Comparison of ENCODE assay signal across 9 cellular contexts in genomic region chr14:73545353-73545752, GRCh38. TPM values are rescaled to one million over a fixed set of nuclear protein-coding genes. Genes with fewer than 3 reads are reported as not detected.
DNase-seq lines count a peak whose midpoint lies in the region; ATAC-seq, FAIRE-seq and TF ChIP-seq lines count a peak whose summit lies in the region.
"Not testable (repeated sequence)": the region's sequence is repeated elsewhere in the genome, so short reads cannot be mapped to it uniquely, and the experiment has no call there.
"Had no signal": no experiment of that assay in that cellular context is flagged by ENCODE, and none has a peak within 500 bp of the region (broad histone marks: within the 10 kb centered on the region; RNA-seq: fewer than 3 reads in every experiment).

No MANE protein-coding gene starts in this region.

- not testable (repeated sequence) for H3K9me3 ChIP-seq in GM23248 (ENCODE audit: low read depth); PC-3 (ENCODE audit: low read length); endothelial cell of umbilical vein (replicated peaks; ENCODE audit: control insufficient read depth, insufficient read depth, low read length); left lung; gastrocnemius medialis

- not testable (repeated sequence) for H3K79me2 ChIP-seq in GM23248 (ENCODE audit: insufficient read depth); PC-3 (ENCODE audit: low read length); endothelial cell of umbilical vein (ENCODE audit: control insufficient read depth, insufficient read depth, low read length)

- TF ChIP-seq CTCF in PC-3 (conservative IDR thresholded peaks at IDR 0.05; ENCODE audit: low read depth, low read length); endothelial cell of umbilical vein (IDR thresholded peaks at IDR 0.05; ENCODE audit: extremely low read depth in 1 of 2, insufficient read depth in 1 of 2, low read depth in 1 of 2, low read length in 2 of 2); left lung (IDR thresholded peaks at IDR 0.05); gastrocnemius medialis (IDR thresholded peaks at IDR 0.05 in 4 of 5, conservative IDR thresholded peaks at IDR 0.05 in 1 of 5): not testable (repeated sequence)

- 0 out of 2 replicates have a peak overlapping the region, but pooled peaks have one; percentile 23 for H3K27ac ChIP-seq in GM23248
- H3K27ac ChIP-seq in PC-3 (ENCODE audit: low read length); endothelial cell of umbilical vein (ENCODE audit: insufficient read depth, low read depth, low read length); left lung; gastrocnemius medialis: not testable (repeated sequence)

- not testable (repeated sequence) for H3F3A ChIP-seq in GM23248 (ENCODE audit: insufficient read depth); PC-3 (ENCODE audit: low read length, unreplicated experiment)

- not testable (repeated sequence) for H4K20me1 ChIP-seq in GM23248 (ENCODE audit: insufficient read depth); PC-3 (ENCODE audit: low read length); endothelial cell of umbilical vein (replicated peaks; ENCODE audit: control insufficient read depth, extremely low read depth, insufficient read depth, low read length)

- H3K27me3 ChIP-seq in GM23248 (replicated peaks; ENCODE audit: insufficient read depth); PC-3 (ENCODE audit: low read length); endothelial cell of umbilical vein (ENCODE audit: control insufficient read depth in 2 of 2, insufficient read depth in 2 of 2, low read length in 2 of 2); left lung; gastrocnemius medialis: not testable (repeated sequence)

- H3K9ac ChIP-seq in GM23248; PC-3 (ENCODE audit: low read length); endothelial cell of umbilical vein (replicated peaks; ENCODE audit: extremely low read depth, insufficient read depth, low read length): not testable (repeated sequence)

- WGBS in GM23248 (ENCODE audit: low coverage in 1 of 2, low lambda C conversion rate in 2 of 2, missing lambda C conversion rate in 2 of 2), 2 experiments, result 100% methylated on average over 1 of the region's 1 CpG

- H3K36me3 ChIP-seq in GM23248 (ENCODE audit: low read depth); PC-3 (ENCODE audit: low read depth, low read length); endothelial cell of umbilical vein (ENCODE audit: control insufficient read depth in 2 of 2, extremely low read depth in 1 of 2, insufficient read depth in 2 of 2, low read length in 2 of 2); left lung; gastrocnemius medialis: not testable (repeated sequence)

- not testable (repeated sequence) for H3K4me3 ChIP-seq in GM23248; PC-3 (ENCODE audit: low read length); endothelial cell of umbilical vein (replicated peaks in 1 of 3; ENCODE audit: insufficient read depth in 1 of 3, low read depth in 1 of 3, low read length in 3 of 3); left lung; gastrocnemius medialis

- dilution Hi-C loops in endothelial cell of umbilical vein (cut with MboI; ENCODE audit: extremely low pct_ligation_motif_present, low sequenced_read_pairs), result not testable (repeated sequence)

- not testable (repeated sequence) for H3K9me1 ChIP-seq in endothelial cell of umbilical vein (replicated peaks; ENCODE audit: control insufficient read depth, extremely low read depth, insufficient read depth, low read length)

- not testable (repeated sequence) for DNase-seq in GM23248; PC-3; endothelial cell of umbilical vein (ENCODE audit: low read depth, low spot score); Right ventricle myocardium superior; left ventricle myocardium superior; left lung; gastrocnemius medialis

- H3K4me1 ChIP-seq in GM23248 (ENCODE audit: insufficient read depth); PC-3 (ENCODE audit: insufficient read depth, low read length); endothelial cell of umbilical vein (ENCODE audit: control insufficient read depth, extremely low read depth, insufficient read depth, low read length); left lung; gastrocnemius medialis: not testable (repeated sequence)

- CTCF ChIA-PET in PC-3 (lab: Charles Lee); endothelial cell of umbilical vein (lab: Charles Lee): not testable (repeated sequence)

- not testable (repeated sequence) for TF ChIP-seq POLR2A in endothelial cell of umbilical vein (IDR thresholded peaks at IDR 0.05; ENCODE audit: low read depth, low read length); gastrocnemius medialis (IDR thresholded peaks at IDR 0.05)

- not testable (repeated sequence) for BruUV-seq in PC-3 (replicated peaks; lab: Mats Ljungman, UMichigan); endothelial cell of umbilical vein (replicated peaks; lab: Mats Ljungman, UMichigan)

- H3K4me2 ChIP-seq in GM23248 (ENCODE audit: unreplicated experiment); PC-3 (ENCODE audit: low read length); endothelial cell of umbilical vein (ENCODE audit: insufficient read depth, low read length): not testable (repeated sequence)

- not testable (repeated sequence) for H3K9me2 ChIP-seq in GM23248 (ENCODE audit: insufficient read depth); PC-3 (replicated peaks; ENCODE audit: low read length)

- not testable (repeated sequence) for H2AFZ ChIP-seq in GM23248; PC-3 (ENCODE audit: low read length); endothelial cell of umbilical vein (ENCODE audit: low read depth, low read length)

- peak; percentile 61 for FAIRE-seq in endothelial cell of umbilical vein (lab: Jason Lieb, UNC)

- intact Hi-C loops in PC-3 (cut with micrococcal nuclease); endothelial cell of umbilical vein (cut with micrococcal nuclease); Right ventricle myocardium superior (cut with DNase I); left ventricle myocardium superior (cut with micrococcal nuclease); left lung (cut with DNase I); gastrocnemius medialis (cut with DNase I; ENCODE audit: low total_unique reads): not testable (repeated sequence)

- POLR2A ChIA-PET in PC-3 (lab: Charles Lee; ENCODE audit: unreplicated experiment); endothelial cell of umbilical vein (lab: Charles Lee): not testable (repeated sequence)

- in situ Hi-C loops in GM23248 (cut with MboI), result not testable (repeated sequence)
- in situ Hi-C loops in gastrocnemius medialis (cut with MboI; ENCODE audit: low sequenced_read_pairs in 4 of 4), result loop anchor here in 1 of 4 donors (5.0 kb wide), 1 partner anchor 42 kb away; no protein-coding TSS in a partner anchor

- ATAC-seq in PC-3, result peak; percentile 80
- ATAC-seq in Right ventricle myocardium superior (ENCODE audit: poor library complexity), result peak; percentile 94
- ATAC-seq in left ventricle myocardium superior, result peak; percentile 95
- peak; percentile 38 for ATAC-seq in left lung
- ATAC-seq in gastrocnemius medialis, result peak; percentile 75 to 100

RNA-seq across cellular contexts. Expression of gene ACOT1, which starts 8.4 kb away (rescaled TPM):
- 5.7 and 10.7 TPM in 2 replicates for total RNA-seq in GM23248 (2014; rRNA removed; shearing (Covaris generic))
- polyA plus RNA-seq in GM23248 (2016; fragmentation: Nextera tagmentation; extraction: Ambion mirVana) (9.7 and 12.4 TPM in 2 replicates), endothelial cell of umbilical vein (15.5 and 16.0 TPM in 2 replicates)
- total RNA-seq in PC-3 (2014; rRNA removed) (1.1 and 1.4 TPM in 2 replicates), endothelial cell of umbilical vein (2.0 and 21.4 TPM in 2 replicates), Right ventricle myocardium superior (27.4 TPM), left ventricle myocardium superior (24.7 TPM), left lung (10 to 100 TPM; 11.5 to 13.6 TPM), gastrocnemius medialis (10 to 100 TPM in 2 of 4 donors, 1 to 10 TPM in 2; 4.3 to 21.9 (median 11.2) TPM)
- 9.0 and 11.4 TPM in 2 replicates for polyA plus RNA-seq in endothelial cell of umbilical vein (2011; cell fraction: cytosol; rRNA removed)
- 4.6 and 5.7 TPM in 2 replicates for polyA plus RNA-seq in endothelial cell of umbilical vein (2011; cell fraction: nucleus; rRNA removed)
- polyA plus RNA-seq in endothelial cell of umbilical vein (2012), result 3.3 and 3.9 TPM in 2 replicates
- polyA minus RNA-seq in endothelial cell of umbilical vein, result 3.6 and 5.7 TPM in 2 replicates
- polyA minus RNA-seq in endothelial cell of umbilical vein (2011; cell fraction: cytosol; rRNA and poly(A)+ RNA removed), result 2.0 TPM
- polyA minus RNA-seq in endothelial cell of umbilical vein (2011; cell fraction: nucleus; rRNA and poly(A)+ RNA removed), result 2.1 and 2.3 TPM in 2 replicates

RNA-seq across cellular contexts. Expression of gene HEATR4, which starts 13.4 kb away (rescaled TPM):
- total RNA-seq in GM23248 (2014; rRNA removed; shearing (Covaris generic)), result 0.32 TPM in 1 of 2 replicates, not detected in the other
- polyA plus RNA-seq in GM23248 (2016; fragmentation: Nextera tagmentation; extraction: Ambion mirVana) (0.16 and 0.43 TPM in 2 replicates), endothelial cell of umbilical vein (not detected in 2 replicates)
- total RNA-seq in PC-3 (2014; rRNA removed) (0.15 and 2.2 TPM in 2 replicates), endothelial cell of umbilical vein (not detected in 2 replicates), Right ventricle myocardium superior (0.08 TPM), left ventricle myocardium superior (0.10 TPM), left lung (under 1 TPM; 0.41 to 0.63 TPM), gastrocnemius medialis (under 1 TPM in 2 of 4 donors, not detected in 2; 0.15 to 0.46 TPM)
- polyA plus RNA-seq in endothelial cell of umbilical vein (2011; cell fraction: cytosol; rRNA removed), result not detected in 2 replicates
- 0.03 TPM in 1 of 2 replicates, not detected in the other for polyA plus RNA-seq in endothelial cell of umbilical vein (2011; cell fraction: nucleus; rRNA removed)
- 0.08 TPM in 1 of 2 replicates, not detected in the other for polyA plus RNA-seq in endothelial cell of umbilical vein (2012)
- polyA minus RNA-seq in endothelial cell of umbilical vein, result not detected in 2 replicates
- 0.41 TPM for polyA minus RNA-seq in endothelial cell of umbilical vein (2011; cell fraction: cytosol; rRNA and poly(A)+ RNA removed)
- polyA minus RNA-seq in endothelial cell of umbilical vein (2011; cell fraction: nucleus; rRNA and poly(A)+ RNA removed), result not detected in 2 replicates
- total RNA-seq: CD4-positive, alpha-beta T cell had no signal
- polyA plus RNA-seq: BJ had no signal

RNA-seq across cellular contexts. Expression of gene ACOT2, which starts 23.7 kb away (rescaled TPM):
- total RNA-seq in GM23248 (2014; rRNA removed; shearing (Covaris generic)), result 67.5 and 77.2 TPM in 2 replicates
- polyA plus RNA-seq in GM23248 (2016; fragmentation: Nextera tagmentation; extraction: Ambion mirVana) (56.0 and 56.9 TPM in 2 replicates), endothelial cell of umbilical vein (31.5 and 34.6 TPM in 2 replicates)
- total RNA-seq in PC-3 (2014; rRNA removed) (39.0 and 46.0 TPM in 2 replicates), endothelial cell of umbilical vein (9.5 and 28.8 TPM in 2 replicates), Right ventricle myocardium superior (229 TPM), left ventricle myocardium superior (217 TPM), left lung (10 to 100 TPM; 32.5 to 44.5 TPM), gastrocnemius medialis (100 to 1,000 TPM in 3 of 4 donors, 10 to 100 TPM in 1; 52.7 to 114 (median 104) TPM)
- 21.2 and 28.9 TPM in 2 replicates for polyA plus RNA-seq in endothelial cell of umbilical vein (2011; cell fraction: cytosol; rRNA removed)
- 20.2 and 20.4 TPM in 2 replicates for polyA plus RNA-seq in endothelial cell of umbilical vein (2011; cell fraction: nucleus; rRNA removed)
- polyA plus RNA-seq in endothelial cell of umbilical vein (2012), result 18.7 and 19.8 TPM in 2 replicates
- polyA minus RNA-seq in endothelial cell of umbilical vein, result 11.0 and 15.1 TPM in 2 replicates
- 11.8 TPM for polyA minus RNA-seq in endothelial cell of umbilical vein (2011; cell fraction: cytosol; rRNA and poly(A)+ RNA removed)
- polyA minus RNA-seq in endothelial cell of umbilical vein (2011; cell fraction: nucleus; rRNA and poly(A)+ RNA removed), result 5.2 and 6.6 TPM in 2 replicates

RNA-seq across cellular contexts. Expression of gene ACOT4, which starts 46.3 kb away (rescaled TPM):
- 0.38 and 1.5 TPM in 2 replicates for total RNA-seq in GM23248 (2014; rRNA removed; shearing (Covaris generic))
- polyA plus RNA-seq in GM23248 (2016; fragmentation: Nextera tagmentation; extraction: Ambion mirVana) (1.3 and 1.6 TPM in 2 replicates), endothelial cell of umbilical vein (0.46 and 0.75 TPM in 2 replicates)
- total RNA-seq in PC-3 (2014; rRNA removed) (3.9 and 5.1 TPM in 2 replicates), endothelial cell of umbilical vein (0.53 and 0.69 TPM in 2 replicates), Right ventricle myocardium superior (0.62 TPM), left ventricle myocardium superior (0.84 TPM), left lung (1 to 10 TPM; 2.7 to 4.8 TPM), gastrocnemius medialis (1 to 10 TPM in 1 of 4 donors, under 1 TPM in 3; 0.40 to 1.2 (median 0.75) TPM)
- polyA plus RNA-seq in endothelial cell of umbilical vein (2011; cell fraction: cytosol; rRNA removed), result 0.48 and 0.56 TPM in 2 replicates
- polyA plus RNA-seq in endothelial cell of umbilical vein (2011; cell fraction: nucleus; rRNA removed), result 0.21 and 0.49 TPM in 2 replicates
- polyA plus RNA-seq in endothelial cell of umbilical vein (2012), result 0.40 and 0.41 TPM in 2 replicates
- polyA minus RNA-seq in endothelial cell of umbilical vein, result 0.32 and 0.66 TPM in 2 replicates
- polyA minus RNA-seq in endothelial cell of umbilical vein (2011; cell fraction: cytosol; rRNA and poly(A)+ RNA removed), result 0.41 TPM
- polyA minus RNA-seq in endothelial cell of umbilical vein (2011; cell fraction: nucleus; rRNA and poly(A)+ RNA removed), result 0.19 TPM in 1 of 2 replicates, not detected in the other

RNA-seq across cellular contexts. Expression of gene RIOX1, which starts 54.6 kb away (rescaled TPM):
- 16.6 and 20.4 TPM in 2 replicates for total RNA-seq in GM23248 (2014; rRNA removed; shearing (Covaris generic))
- polyA plus RNA-seq in GM23248 (2016; fragmentation: Nextera tagmentation; extraction: Ambion mirVana) (7.9 and 8.1 TPM in 2 replicates), endothelial cell of umbilical vein (12.7 and 14.6 TPM in 2 replicates)
- total RNA-seq in PC-3 (2014; rRNA removed) (27.4 and 34.8 TPM in 2 replicates), endothelial cell of umbilical vein (15.6 and 17.7 TPM in 2 replicates), Right ventricle myocardium superior (7.1 TPM), left ventricle myocardium superior (8.1 TPM), left lung (10 to 100 TPM; 11.9 to 14.7 TPM), gastrocnemius medialis (1 to 10 TPM; 7.0 to 8.2 (median 7.6) TPM)
- 6.9 and 8.7 TPM in 2 replicates for polyA plus RNA-seq in endothelial cell of umbilical vein (2011; cell fraction: cytosol; rRNA removed)
- 4.7 and 5.0 TPM in 2 replicates for polyA plus RNA-seq in endothelial cell of umbilical vein (2011; cell fraction: nucleus; rRNA removed)
- polyA plus RNA-seq in endothelial cell of umbilical vein (2012), result 9.3 and 12.1 TPM in 2 replicates
- polyA minus RNA-seq in endothelial cell of umbilical vein, result 12.1 and 18.4 TPM in 2 replicates
- polyA minus RNA-seq in endothelial cell of umbilical vein (2011; cell fraction: cytosol; rRNA and poly(A)+ RNA removed), result 14.6 TPM
- polyA minus RNA-seq in endothelial cell of umbilical vein (2011; cell fraction: nucleus; rRNA and poly(A)+ RNA removed), result 6.3 and 7.1 TPM in 2 replicates

Comparison
In these comparisons a context has a peak if more than half of its experiments do, and no peak if none do; other contexts are left out.
1. ATAC-seq: peak in every context shown above with its lines; median percentile 95 in left ventricle myocardium superior; 94 in Right ventricle myocardium superior; 88 in gastrocnemius medialis; 80 in PC-3; 38 in left lung.